Comparison of ENCODE assay signal across 20 cellular contexts in the genomic region with DNA sequence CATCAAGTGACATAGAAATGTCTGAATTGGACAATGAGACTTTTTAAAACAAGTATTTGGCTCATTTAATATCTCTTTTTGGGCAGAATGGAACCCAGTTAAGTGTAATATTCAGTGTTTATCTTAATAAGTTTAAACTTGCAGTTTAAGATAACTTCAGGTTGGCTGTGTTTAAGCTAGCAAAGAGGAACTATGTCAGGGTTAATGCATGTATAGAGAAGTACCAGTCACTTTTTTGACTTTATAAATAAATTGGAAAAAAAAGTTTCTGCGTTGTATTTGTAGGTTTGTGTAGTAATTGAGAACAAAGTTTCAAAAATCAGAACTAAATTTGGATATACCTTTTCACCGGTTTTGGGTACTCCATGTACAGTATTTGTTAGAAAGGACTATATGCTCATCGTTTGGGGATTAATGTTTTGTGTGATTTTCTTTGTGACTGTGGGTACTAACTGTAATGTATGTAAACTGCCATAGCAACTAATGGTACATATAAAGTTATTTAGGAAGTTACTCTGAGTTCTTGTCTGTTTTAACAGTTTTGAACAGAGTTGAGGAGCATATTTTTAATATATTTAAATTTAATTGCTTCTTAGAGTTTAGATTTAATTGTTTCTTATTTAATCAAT. TPM values are rescaled to one million over a fixed set of nuclear protein-coding genes. Genes with fewer than 3 reads are reported as not detected.
A peak's percentile ranks its signal among the peaks of the same experiment; 100 is the strongest.
DNase-seq lines count a peak whose midpoint lies in the region; ATAC-seq and TF ChIP-seq lines count a peak whose summit lies in the region.
"Had no signal": no experiment of that assay in that cellular context is flagged by ENCODE, and none has a peak within 500 bp of the region (broad histone marks: within the 10 kb centered on the region; RNA-seq: fewer than 3 reads in every experiment).

No MANE protein-coding gene starts in this region.

- peaks cover 45% of the 10 kb centered on the region for H3K4me1 ChIP-seq in PC-9 (replicated peaks; ENCODE audit: insufficient read depth)
- H3K4me1 ChIP-seq in mesodermal cell (ENCODE audit: control insufficient read depth, insufficient read depth, low read length, poor library complexity, severe bottlenecking) = no peaks in the 10 kb centered on the region

- BruUV-seq in PC-9 (replicated peaks; lab: Mats Ljungman, UMichigan) = no TSS peak

- H3K4me2 ChIP-seq in PC-9 = peak overlapping the region; percentile 92

- CTCF ChIA-PET in AG04450 (lab: Charles Lee) (interaction anchor here (1.0 to 1.6 kb wide), 2 partner anchors 279 to 523 kb away, joined by 3 to 5 read pairs; no protein-coding TSS in a partner anchor), PC-9 (lab: Charles Lee) (interaction anchor here (0.5 to 0.6 kb wide), 2 partner anchors 526 to 860 kb away, joined by 5 read pairs; no protein-coding TSS in a partner anchor)

- H2AFZ ChIP-seq in PC-9 = no peak overlapping the region

- H3F3A ChIP-seq in PC-9 (ENCODE audit: insufficient read depth, low read depth) = peaks cover 35% of the 10 kb centered on the region

- DNase-seq in AG04450 (ENCODE audit: low read depth, low spot score) = no peak
- DNase-seq in PC-9 = no peak
- DNase-seq in epithelial cell of esophagus (ENCODE audit: low read depth) = no peak
- DNase-seq in SKM-1 (lab: John Stamatoyannopoulos, UW; ENCODE audit: unreplicated experiment) = no peak
- DNase-seq in T-helper 2 cell = no peak
- DNase-seq in DMS79 (lab: John Stamatoyannopoulos, UW) = no peak
- DNase-seq: activated CD4-positive, alpha-beta T cell treated with anti-CD3 and anti-CD28 coated beads, Interleukin-2, amount 50 U/mL, for 4 hours; activated T-cell treated with anti-CD3 and anti-CD28 coated beads, Interleukin-2, amount 50 U/mL, for 4 hours; effector memory CD8-positive, alpha-beta T cell; head of caudate nucleus; NCI-H1436 treated with DMSO at 0.1 percent for 48 hours; NCI-H2227 treated with DMSO at 0.1 percent for 48 hours; NK-92 treated with Interleukin-12 subunit alpha and Interleukin-12 subunit beta, amount 100 ng/mL, for 24 hours; posterior cingulate gyrus; SHP77 treated with DMSO at 0.1 percent for 48 hours; stimulated activated CD4-positive, alpha-beta T cell treated with anti-CD3 and anti-CD28 coated beads, Interleukin-12 subunit alpha, Interleukin-12 subunit beta, amount 100 ng/mL, for 4 hours; stimulated activated naive CD8-positive, alpha-beta T cell treated with anti-CD3 and anti-CD28 coated beads, Interleukin-15, amount 100 ng/mL, for 72 hours had no signal

- no peaks in the 10 kb centered on the region for H4K20me1 ChIP-seq in PC-9 (ENCODE audit: insufficient read depth)

- H3K36me3 ChIP-seq in PC-9 (ENCODE audit: low read depth) = peaks cover 26% of the 10 kb centered on the region
- H3K36me3 ChIP-seq in mesodermal cell (ENCODE audit: control insufficient read depth, insufficient read depth, low read length) = peaks cover 27% of the 10 kb centered on the region

- TF ChIP-seq CTCF in AG04450 (IDR thresholded peaks at IDR 0.05; ENCODE audit: low read depth, low read length) (no peak), PC-9 (conservative IDR thresholded peaks at IDR 0.05) (no peak), epithelial cell of esophagus (IDR thresholded peaks at IDR 0.05; ENCODE audit: insufficient read depth, low read depth, low read length, missing control alignments) (no peak)

- no peak for ATAC-seq in HG02981 (IDR thresholded peaks at IDR 0.05; ENCODE audit: unreplicated experiment)
- ATAC-seq: activated naive CD4-positive, alpha-beta T cell treated with anti-CD3 and anti-CD28 coated beads, Interleukin-2, amount 50 U/mL, for 72 hours; activated T-cell treated with anti-CD3 and anti-CD28 coated beads, Interleukin-2, amount 50 U/mL, for 4 hours; effector memory CD8-positive, alpha-beta T cell; stimulated activated naive CD8-positive, alpha-beta T cell treated with anti-CD3 and anti-CD28 coated beads, Interleukin-15, amount 100 ng/mL, for 72 hours had no signal

- peaks cover 89% of the 10 kb centered on the region for H3K79me2 ChIP-seq in PC-9 (ENCODE audit: low read depth)

- H3K27ac ChIP-seq in AG04450 (ENCODE audit: low read depth, low read length) = no peak overlapping the region
- peak overlapping the region; percentile 88 for H3K27ac ChIP-seq in PC-9
- no peak overlapping the region for H3K27ac ChIP-seq in mesodermal cell (ENCODE audit: low read depth, low read length, severe bottlenecking)

- peak overlapping the region; percentile 69 for H3K4me3 ChIP-seq in AG04450 (ENCODE audit: low read depth, low read length)
- peak overlapping the region; percentile 93; the same call in 1 of the 2 replicates for H3K4me3 ChIP-seq in PC-9
- peak overlapping the region; percentile 21 for H3K4me3 ChIP-seq in epithelial cell of esophagus (ENCODE audit: low read length)
- peak overlapping the region; percentile 89 for H3K4me3 ChIP-seq in mesodermal cell (ENCODE audit: extremely low read depth, insufficient read depth, low read length, poor library complexity, severe bottlenecking)

- POLR2A ChIA-PET in AG04450 (lab: Yijun Ruan, JAX) (no interaction called here), PC-9 (lab: Charles Lee; ENCODE audit: unreplicated experiment) (interaction anchor here (0.6 kb wide), 1 partner anchor 19 kb away, joined by 6 read pairs; no protein-coding TSS in a partner anchor)

- WGBS in mesodermal cell (ENCODE audit: insufficient coverage in 2 of 2), 2 experiments = 100% methylated on average over 2 of the region's 3 CpGs; no CpG with 5 or more reads in 1 of the 2 experiments

- no peaks in the 10 kb centered on the region for H3K27me3 ChIP-seq in AG04450 (ENCODE audit: control insufficient read depth, insufficient read depth, low read length)
- no peaks in the 10 kb centered on the region for H3K27me3 ChIP-seq in PC-9 (ENCODE audit: insufficient read depth, low read depth)

- H3K9me2 ChIP-seq in PC-9 (ENCODE audit: insufficient read depth) = no peaks in the 10 kb centered on the region

- H3K9me3 ChIP-seq in AG04450 (ENCODE audit: control insufficient read depth, insufficient read depth, low read length) (no peaks in the 10 kb centered on the region; the same call in 1 of the 2 replicates), PC-9 (ENCODE audit: insufficient read depth, low read depth) (no peaks in the 10 kb centered on the region), mesodermal cell (ENCODE audit: control insufficient read depth, low read length) (no peaks in the 10 kb centered on the region)

- intact Hi-C loops in PC-9 (cut with micrococcal nuclease; ENCODE audit: unreplicated experiment) = loop anchor here (5.0 to 10.0 kb wide), 3 partner anchors 194 to 517 kb away; no protein-coding TSS in a partner anchor

RNA-seq across cellular contexts. Expression of gene HMGA2, which starts 4.5 kb away (rescaled TPM):
- 81.6 and 99.2 TPM in 2 replicates for polyA plus RNA-seq in AG04450 (2011; rRNA removed)
- 54.5 and 76.0 TPM in 2 replicates for polyA minus RNA-seq in AG04450 (2011; rRNA and poly(A)+ RNA removed)
- 13.8 and 14.7 TPM in 2 replicates for total RNA-seq in PC-9 (2021)
- polyA plus RNA-seq in mesodermal cell (2013, experiment 1 of 2) = 370 TPM
- 394 TPM for polyA plus RNA-seq in mesodermal cell (2013, experiment 2 of 2)

Comparison
In these comparisons a context has a peak if more than half of its experiments do, and no peak if none do; other contexts are left out.
1. H3K4me3 ChIP-seq: peak in every context shown above with its lines; median percentile 93 in PC-9; 89 in mesodermal cell; 69 in AG04450; 21 in epithelial cell of esophagus.